8 cellular contexts compared by ENCODE assay signal in the genomic region with DNA sequence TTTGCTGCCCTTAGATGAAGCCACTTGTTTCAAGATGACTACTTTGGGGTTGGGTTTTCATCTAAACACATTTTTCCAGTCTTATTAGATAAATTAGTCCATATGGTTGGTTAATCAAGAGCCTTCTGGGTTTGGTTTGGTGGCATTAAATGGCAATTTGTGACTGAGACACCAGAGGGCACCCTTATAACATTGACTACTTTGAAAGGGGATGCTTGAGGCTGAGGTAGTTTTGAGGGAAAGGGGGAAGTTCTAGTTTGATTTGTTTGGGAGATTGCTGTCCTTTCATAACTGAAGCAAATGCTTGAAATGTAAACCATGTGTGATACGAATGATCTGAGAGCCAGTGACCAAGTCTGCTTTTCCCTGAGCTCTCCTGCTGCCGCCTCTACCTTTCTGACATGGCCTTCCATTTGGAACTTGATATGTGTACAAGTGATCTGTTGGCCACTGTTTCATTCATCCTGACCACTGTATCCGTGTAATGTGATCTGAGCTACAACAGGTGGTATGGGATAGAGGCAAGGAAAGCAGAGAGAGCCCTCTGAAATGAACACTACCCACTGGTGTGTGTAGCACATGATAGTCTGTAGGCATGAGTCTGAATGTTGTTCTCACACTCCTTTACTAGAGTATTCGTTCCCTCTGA. TPM values are rescaled to one million over a fixed set of nuclear protein-coding genes. Genes with fewer than 3 reads are reported as not detected.
DNase-seq lines count a peak whose midpoint lies in the region; ATAC-seq, FAIRE-seq and TF ChIP-seq lines count a peak whose summit lies in the region.

No MANE protein-coding gene starts in this region.

- no peaks in the 10 kb centered on the region for H3K36me3 ChIP-seq in esophagus muscularis mucosa

- no peak for TF ChIP-seq POLR2A in esophagus muscularis mucosa (IDR thresholded peaks at IDR 0.05; ENCODE audit: low read depth)

- ATAC-seq in stimulated activated naive CD8-positive, alpha-beta T cell treated with anti-CD3 and anti-CD28 coated beads, Interleukin-15, Interleukin-2, amounts not matched to agents 100 U/mL and 50 U/mL, for 24 hours, result no peak
- ATAC-seq in HG03175 (IDR thresholded peaks at IDR 0.05; ENCODE audit: unreplicated experiment) (no peak), HG03354 (IDR thresholded peaks at IDR 0.05; ENCODE audit: poor library complexity, severe bottlenecking, unreplicated experiment) (no peak)

- peak overlapping the region; percentile 1 to 48 (median 42) for H3K27ac ChIP-seq in esophagus muscularis mucosa (replicated peaks in 1 of 4)

- peak overlapping the region; percentile 1 for H3K27ac Mint-ChIP-seq in stimulated activated naive CD8-positive, alpha-beta T cell treated with anti-CD3 and anti-CD28 coated beads, Interleukin-15, Interleukin-2, amounts not matched to agents 100 ng/mL and 50 ng/mL, for 24 hours
- peak overlapping the region; percentile 78 to 87 (median 82) for H3K27ac Mint-ChIP-seq in nephron

- peaks cover 47% of the 10 kb centered on the region for H3K4me1 Mint-ChIP-seq in stimulated activated naive CD8-positive, alpha-beta T cell treated with anti-CD3 and anti-CD28 coated beads, Interleukin-15, Interleukin-2, amounts not matched to agents 100 ng/mL and 50 ng/mL, for 24 hours (ENCODE audit: low read depth)
- H3K4me1 Mint-ChIP-seq in nephron, result peaks cover 48% of the 10 kb centered on the region

- TF ChIP-seq EP300 in esophagus muscularis mucosa (IDR thresholded peaks at IDR 0.05), result no peak

- no peaks in the 10 kb centered on the region for H3K27me3 ChIP-seq in esophagus muscularis mucosa

- peaks cover 62% of the 10 kb centered on the region for H3K36me3 Mint-ChIP-seq in stimulated activated naive CD8-positive, alpha-beta T cell treated with anti-CD3 and anti-CD28 coated beads, Interleukin-15, Interleukin-2, amounts not matched to agents 100 ng/mL and 50 ng/mL, for 24 hours (ENCODE audit: low read depth)
- peaks cover 7% of the 10 kb centered on the region for H3K36me3 Mint-ChIP-seq in nephron (ENCODE audit: low read depth)

- H3K4me3 Mint-ChIP-seq in stimulated activated naive CD8-positive, alpha-beta T cell treated with anti-CD3 and anti-CD28 coated beads, Interleukin-15, Interleukin-2, amounts not matched to agents 100 ng/mL and 50 ng/mL, for 24 hours, result no peak overlapping the region
- H3K4me3 Mint-ChIP-seq in nephron, result peak overlapping the region in 2 of 3 experiments; percentile 22 to 53

- no peaks in the 10 kb centered on the region for H3K9me3 Mint-ChIP-seq in stimulated activated naive CD8-positive, alpha-beta T cell treated with anti-CD3 and anti-CD28 coated beads, Interleukin-15, Interleukin-2, amounts not matched to agents 100 ng/mL and 50 ng/mL, for 24 hours
- H3K9me3 Mint-ChIP-seq in nephron, result no peaks in the 10 kb centered on the region

- peak; percentile 76 to 93 (median 77) for TF ChIP-seq CTCF in esophagus muscularis mucosa (IDR thresholded peaks at IDR 0.05)
- peak; percentile 69 to 83 (median 70) for TF ChIP-seq CTCF in nephron (IDR thresholded peaks at IDR 0.05; ENCODE audit: unreplicated experiment in 3 of 3)

- H3K9me3 ChIP-seq in esophagus muscularis mucosa, result no peaks in the 10 kb centered on the region

- peaks cover 51 to 68% (median 58%) of the 10 kb centered on the region in 4 donors for H3K4me1 ChIP-seq in esophagus muscularis mucosa

- FAIRE-seq in TTC549 (lab: Jason Lieb, UNC), result peak; percentile 5

- H3K27me3 Mint-ChIP-seq in stimulated activated naive CD8-positive, alpha-beta T cell treated with anti-CD3 and anti-CD28 coated beads, Interleukin-15, Interleukin-2, amounts not matched to agents 100 ng/mL and 50 ng/mL, for 24 hours, result no peaks in the 10 kb centered on the region
- H3K27me3 Mint-ChIP-seq in nephron (ENCODE audit: low read depth), result no peaks in the 10 kb centered on the region

- no peak for DNase-seq in stimulated activated naive CD8-positive, alpha-beta T cell treated with anti-CD3 and anti-CD28 coated beads, Interleukin-15, Interleukin-2, amounts not matched to agents 100 U/mL and 50 U/mL, for 24 hours
- peak; percentile 88 for DNase-seq in NCI-H1694 treated with DMSO at 0.1 percent for 48 hours (lab: John Stamatoyannopoulos, UW)
- DNase-seq in esophagus muscularis mucosa (ENCODE audit: extremely low spot score), result no peak

- H3K4me3 ChIP-seq in esophagus muscularis mucosa, result no peak overlapping the region

- intact Hi-C loops in esophagus muscularis mucosa (cut with DNase I), result loop anchor here (1.0 to 10.0 kb wide), 3 partner anchors 52 to 234 kb away; a partner anchor contains a TSS

- WGBS in esophagus muscularis mucosa, result 32% methylated on average over 4 of the region's 4 CpGs

RNA-seq across cellular contexts. Expression of a gene that starts 5.8 kb away (rescaled TPM):
- 10 to 100 TPM; 26.2 to 53.5 (median 52.2) TPM for total RNA-seq in esophagus muscularis mucosa

RNA-seq across cellular contexts. Expression of a gene that starts 15.5 kb away (rescaled TPM):
- total RNA-seq in esophagus muscularis mucosa, result under 1 TPM; 0.32 to 0.83 (median 0.44) TPM
